Comparison of ENCODE assay signal across 3 cellular contexts in the genomic region with DNA sequence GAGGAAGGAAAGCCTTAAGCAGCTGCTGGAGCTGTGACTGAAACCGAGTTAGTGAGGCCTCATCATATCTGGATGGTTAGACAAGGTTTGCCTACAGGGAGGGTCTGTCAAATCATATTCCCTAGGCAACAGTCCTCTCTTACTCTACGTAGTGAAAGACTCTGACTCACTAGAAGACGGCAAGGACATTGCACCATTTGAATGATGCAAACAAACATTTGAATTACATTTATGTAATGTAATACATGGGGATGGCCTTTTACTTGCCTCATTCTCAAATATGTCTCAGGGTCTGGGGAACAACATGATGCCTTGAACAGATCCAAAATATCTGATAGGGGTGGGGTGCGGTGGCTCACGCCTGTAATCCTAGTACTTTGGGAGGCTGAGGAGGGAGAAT.
TF ChIP-seq lines count a peak whose summit lies in the region.

No MANE protein-coding gene starts in this region.

TF ChIP-seq in A549, 52 proteins besides CTCF, POLR2A, EP300 and RAD21:
- TF ChIP-seq ZNF302 (CRISPR knock-in tag; IDR thresholded peaks at IDR 0.05), result no peak
- TF ChIP-seq MAZ (IDR thresholded peaks at IDR 0.05; ENCODE audit: borderline replicate concordance, low read depth, low read length), result no peak
- TF ChIP-seq FOXS1 (CRISPR knock-in tag; IDR thresholded peaks at IDR 0.05), result no peak
- no peak for TF ChIP-seq NR3C1 (IDR thresholded peaks at IDR 0.05)
- TF ChIP-seq FOSL2 (IDR thresholded peaks at IDR 0.05), result no peak
- peak; percentile 20; the same call in 1 of the 2 replicates for TF ChIP-seq FOSL2 (CRISPR knock-in tag; IDR thresholded peaks at IDR 0.05)
- no peak for TF ChIP-seq HEYL (CRISPR knock-in tag; IDR thresholded peaks at IDR 0.05)
- TF ChIP-seq, protein P1, sequence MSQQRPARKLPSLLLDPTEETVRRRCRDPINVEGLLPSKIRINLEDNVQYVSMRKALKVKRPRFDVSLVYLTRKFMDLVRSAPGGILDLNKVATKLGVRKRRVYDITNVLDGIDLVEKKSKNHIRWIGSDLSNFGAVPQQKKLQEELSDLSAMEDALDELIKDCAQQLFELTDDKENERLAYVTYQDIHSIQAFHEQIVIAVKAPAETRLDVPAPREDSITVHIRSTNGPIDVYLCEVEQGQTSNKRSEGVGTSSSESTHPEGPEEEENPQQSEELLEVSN (IDR thresholded peaks at IDR 0.05; ENCODE audit: borderline replicate concordance, low read depth), result no peak
- peak in 1 of 2 experiments; percentile 30; a peak in 1 of 4 replicates for TF ChIP-seq CEBPB (IDR thresholded peaks at IDR 0.05)
- TF ChIP-seq HDAC2 (IDR thresholded peaks at IDR 0.05), result no peak
- no peak for TF ChIP-seq SREBF2 (IDR thresholded peaks at IDR 0.05)
- TF ChIP-seq RFX5 (IDR thresholded peaks at IDR 0.05), result no peak
- TF ChIP-seq ZFP36 (IDR thresholded peaks at IDR 0.05; ENCODE audit: borderline replicate concordance, partially characterized antibody), result no peak
- no peak for TF ChIP-seq JUNB (IDR thresholded peaks at IDR 0.05)
- no peak for TF ChIP-seq ESRRA (IDR thresholded peaks at IDR 0.05; ENCODE audit: borderline replicate concordance, low read length)
- no peak for TF ChIP-seq TP53 (CRISPR knock-in tag; IDR thresholded peaks at IDR 0.05)
- no peak for TF ChIP-seq TFCP2L1 (CRISPR knock-in tag; IDR thresholded peaks at IDR 0.05)
- TF ChIP-seq MAFK (IDR thresholded peaks at IDR 0.05; ENCODE audit: partially characterized antibody), result no peak
- TF ChIP-seq, protein P2, sequence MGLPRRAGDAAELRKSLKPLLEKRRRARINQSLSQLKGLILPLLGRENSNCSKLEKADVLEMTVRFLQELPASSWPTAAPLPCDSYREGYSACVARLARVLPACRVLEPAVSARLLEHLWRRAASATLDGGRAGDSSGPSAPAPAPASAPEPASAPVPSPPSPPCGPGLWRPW (IDR thresholded peaks at IDR 0.05), result 0 out of 2 replicates have a peak, but pooled peaks have one; percentile 10
- TF ChIP-seq KDM5A (IDR thresholded peaks at IDR 0.05), result no peak
- TF ChIP-seq PHF8 (IDR thresholded peaks at IDR 0.05; ENCODE audit: borderline replicate concordance, low read depth), result no peak
- no peak for TF ChIP-seq CHD4 (IDR thresholded peaks at IDR 0.05; ENCODE audit: borderline replicate concordance)
- TF ChIP-seq, protein P3, sequence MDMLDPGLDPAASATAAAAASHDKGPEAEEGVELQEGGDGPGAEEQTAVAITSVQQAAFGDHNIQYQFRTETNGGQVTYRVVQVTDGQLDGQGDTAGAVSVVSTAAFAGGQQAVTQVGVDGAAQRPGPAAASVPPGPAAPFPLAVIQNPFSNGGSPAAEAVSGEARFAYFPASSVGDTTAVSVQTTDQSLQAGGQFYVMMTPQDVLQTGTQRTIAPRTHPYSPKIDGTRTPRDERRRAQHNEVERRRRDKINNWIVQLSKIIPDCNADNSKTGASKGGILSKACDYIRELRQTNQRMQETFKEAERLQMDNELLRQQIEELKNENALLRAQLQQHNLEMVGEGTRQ (IDR thresholded peaks at IDR 0.05), result no peak
- TF ChIP-seq NFE2L2 (conservative IDR thresholded peaks at IDR 0.05; ENCODE audit: low read length), result no peak
- TF ChIP-seq, protein P4, sequence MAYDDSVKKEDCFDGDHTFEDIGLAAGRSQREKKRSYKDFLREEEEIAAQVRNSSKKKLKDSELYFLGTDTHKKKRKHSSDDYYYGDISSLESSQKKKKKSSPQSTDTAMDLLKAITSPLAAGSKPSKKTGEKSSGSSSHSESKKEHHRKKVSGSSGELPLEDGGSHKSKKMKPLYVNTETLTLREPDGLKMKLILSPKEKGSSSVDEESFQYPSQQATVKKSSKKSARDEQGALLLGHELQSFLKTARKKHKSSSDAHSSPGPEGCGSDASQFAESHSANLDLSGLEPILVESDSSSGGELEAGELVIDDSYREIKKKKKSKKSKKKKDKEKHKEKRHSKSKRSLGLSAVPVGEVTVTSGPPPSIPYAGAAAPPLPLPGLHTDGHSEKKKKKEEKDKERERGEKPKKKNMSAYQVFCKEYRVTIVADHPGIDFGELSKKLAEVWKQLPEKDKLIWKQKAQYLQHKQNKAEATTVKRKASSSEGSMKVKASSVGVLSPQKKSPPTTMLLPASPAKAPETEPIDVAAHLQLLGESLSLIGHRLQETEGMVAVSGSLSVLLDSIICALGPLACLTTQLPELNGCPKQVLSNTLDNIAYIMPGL (CRISPR knock-in tag; IDR thresholded peaks at IDR 0.05; ENCODE audit: borderline replicate concordance), result no peak
- TF ChIP-seq EHMT2 (IDR thresholded peaks at IDR 0.05; ENCODE audit: low read depth), result no peak

TF ChIP-seq in IMR-90, 13 proteins besides CTCF, POLR2A, EP300 and RAD21:
- no peak for TF ChIP-seq MXI1 (IDR thresholded peaks at IDR 0.05; ENCODE audit: borderline replicate concordance, low read depth, low read length)
- no peak for TF ChIP-seq RCOR1 (IDR thresholded peaks at IDR 0.05; ENCODE audit: insufficient replicate concordance, low read length)
- TF ChIP-seq CEBPB (IDR thresholded peaks at IDR 0.05; ENCODE audit: low read depth, low read length), result peak; percentile 88
- TF ChIP-seq, protein P5, sequence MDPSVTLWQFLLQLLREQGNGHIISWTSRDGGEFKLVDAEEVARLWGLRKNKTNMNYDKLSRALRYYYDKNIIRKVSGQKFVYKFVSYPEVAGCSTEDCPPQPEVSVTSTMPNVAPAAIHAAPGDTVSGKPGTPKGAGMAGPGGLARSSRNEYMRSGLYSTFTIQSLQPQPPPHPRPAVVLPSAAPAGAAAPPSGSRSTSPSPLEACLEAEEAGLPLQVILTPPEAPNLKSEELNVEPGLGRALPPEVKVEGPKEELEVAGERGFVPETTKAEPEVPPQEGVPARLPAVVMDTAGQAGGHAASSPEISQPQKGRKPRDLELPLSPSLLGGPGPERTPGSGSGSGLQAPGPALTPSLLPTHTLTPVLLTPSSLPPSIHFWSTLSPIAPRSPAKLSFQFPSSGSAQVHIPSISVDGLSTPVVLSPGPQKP (IDR thresholded peaks at IDR 0.05; ENCODE audit: borderline replicate concordance, low read depth, low read length), result no peak
- no peak for TF ChIP-seq MAFK (IDR thresholded peaks at IDR 0.05; ENCODE audit: low read depth, low read length)
- TF ChIP-seq, protein P3 (IDR thresholded peaks at IDR 0.05; ENCODE audit: low read depth, low read length), result no peak
- TF ChIP-seq CHD1 (IDR thresholded peaks at IDR 0.05; ENCODE audit: low read depth, low read length), result no peak
- TF ChIP-seq FOS (IDR thresholded peaks at IDR 0.05; ENCODE audit: low read depth, low read length), result peak; percentile 30; the same call in 1 of the 2 replicates
- TF ChIP-seq RFX5 (IDR thresholded peaks at IDR 0.05; ENCODE audit: low read depth, low read length), result no peak
- no peak for TF ChIP-seq BHLHE40 (IDR thresholded peaks at IDR 0.05; ENCODE audit: low read depth, low read length)
- TF ChIP-seq NFE2L2 (IDR thresholded peaks at IDR 0.05; ENCODE audit: low read depth, low read length), result no peak
TF ChIP-seq in IMR-90: peak in this region for 2.

TF ChIP-seq in K562, 482 proteins besides CTCF, POLR2A, EP300 and RAD21:
- no peak for TF ChIP-seq CEBPG (CRISPR knock-in tag; IDR thresholded peaks at IDR 0.05)
- peak; percentile 16 to 72; a peak in 2 of 4 replicates for TF ChIP-seq CEBPG (tag; conservative IDR thresholded peaks at IDR 0.05 in 1 of 2, IDR thresholded peaks at IDR 0.05 in 1 of 2)
- TF ChIP-seq RFX1 (IDR thresholded peaks at IDR 0.05), result 0 out of 2 replicates have a peak, but pooled peaks have one; percentile 7
- TF ChIP-seq FOXK2 (conservative IDR thresholded peaks at IDR 0.05 in 1 of 2, IDR thresholded peaks at IDR 0.05 in 1 of 2; ENCODE audit: low read depth in 2 of 2), result no peak
- no peak for TF ChIP-seq NR3C1 (CRISPR knock-in tag; IDR thresholded peaks at IDR 0.05)
